Comparison of ENCODE assay signal across 1 cellular context in the genomic region with DNA sequence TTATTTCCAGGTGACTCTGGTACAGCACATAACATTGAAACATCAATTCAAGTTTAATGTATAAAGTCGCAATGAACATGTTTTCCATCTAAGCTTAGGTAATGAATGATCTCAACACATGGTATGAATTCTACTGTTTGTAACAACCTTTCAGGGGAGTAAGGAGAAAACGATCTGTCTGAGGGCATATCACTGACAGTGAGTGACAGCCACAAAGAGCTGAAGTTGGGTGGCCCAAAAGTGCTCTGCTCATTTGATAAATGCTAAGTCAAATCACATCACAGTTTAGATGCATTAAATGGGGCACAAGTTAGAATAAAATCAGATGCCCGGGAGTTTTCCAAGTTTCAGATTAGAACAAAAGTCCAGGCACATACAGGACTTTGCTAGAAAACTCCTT.
TF ChIP-seq lines count a peak whose summit lies in the region.

No MANE protein-coding gene starts in this region.

TF ChIP-seq in GM23338, 12 proteins besides CTCF, POLR2A, EP300 and RAD21:
- TF ChIP-seq, protein P1, sequence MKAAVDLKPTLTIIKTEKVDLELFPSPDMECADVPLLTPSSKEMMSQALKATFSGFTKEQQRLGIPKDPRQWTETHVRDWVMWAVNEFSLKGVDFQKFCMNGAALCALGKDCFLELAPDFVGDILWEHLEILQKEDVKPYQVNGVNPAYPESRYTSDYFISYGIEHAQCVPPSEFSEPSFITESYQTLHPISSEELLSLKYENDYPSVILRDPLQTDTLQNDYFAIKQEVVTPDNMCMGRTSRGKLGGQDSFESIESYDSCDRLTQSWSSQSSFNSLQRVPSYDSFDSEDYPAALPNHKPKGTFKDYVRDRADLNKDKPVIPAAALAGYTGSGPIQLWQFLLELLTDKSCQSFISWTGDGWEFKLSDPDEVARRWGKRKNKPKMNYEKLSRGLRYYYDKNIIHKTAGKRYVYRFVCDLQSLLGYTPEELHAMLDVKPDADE (IDR thresholded peaks at IDR 0.05): no peak
- TF ChIP-seq ZNF331 (CRISPR knock-in tag; IDR thresholded peaks at IDR 0.05; ENCODE audit: low read depth) (no peak), NANOG (IDR thresholded peaks at IDR 0.05; ENCODE audit: borderline replicate concordance) (no peak), EZH2phosphoT487 (IDR thresholded peaks at IDR 0.05; ENCODE audit: unreplicated experiment) (no peak), POLR2AphosphoS5 (IDR thresholded peaks at IDR 0.05; ENCODE audit: low read depth) (no peak), STAT1 (IDR thresholded peaks at IDR 0.05; ENCODE audit: unreplicated experiment) (no peak), JUNB (IDR thresholded peaks at IDR 0.05; ENCODE audit: unreplicated experiment) (no peak), CREB1 (CRISPR knock-in tag; IDR thresholded peaks at IDR 0.05; ENCODE audit: low read depth) (no peak)
- TF ChIP-seq, protein P2, sequence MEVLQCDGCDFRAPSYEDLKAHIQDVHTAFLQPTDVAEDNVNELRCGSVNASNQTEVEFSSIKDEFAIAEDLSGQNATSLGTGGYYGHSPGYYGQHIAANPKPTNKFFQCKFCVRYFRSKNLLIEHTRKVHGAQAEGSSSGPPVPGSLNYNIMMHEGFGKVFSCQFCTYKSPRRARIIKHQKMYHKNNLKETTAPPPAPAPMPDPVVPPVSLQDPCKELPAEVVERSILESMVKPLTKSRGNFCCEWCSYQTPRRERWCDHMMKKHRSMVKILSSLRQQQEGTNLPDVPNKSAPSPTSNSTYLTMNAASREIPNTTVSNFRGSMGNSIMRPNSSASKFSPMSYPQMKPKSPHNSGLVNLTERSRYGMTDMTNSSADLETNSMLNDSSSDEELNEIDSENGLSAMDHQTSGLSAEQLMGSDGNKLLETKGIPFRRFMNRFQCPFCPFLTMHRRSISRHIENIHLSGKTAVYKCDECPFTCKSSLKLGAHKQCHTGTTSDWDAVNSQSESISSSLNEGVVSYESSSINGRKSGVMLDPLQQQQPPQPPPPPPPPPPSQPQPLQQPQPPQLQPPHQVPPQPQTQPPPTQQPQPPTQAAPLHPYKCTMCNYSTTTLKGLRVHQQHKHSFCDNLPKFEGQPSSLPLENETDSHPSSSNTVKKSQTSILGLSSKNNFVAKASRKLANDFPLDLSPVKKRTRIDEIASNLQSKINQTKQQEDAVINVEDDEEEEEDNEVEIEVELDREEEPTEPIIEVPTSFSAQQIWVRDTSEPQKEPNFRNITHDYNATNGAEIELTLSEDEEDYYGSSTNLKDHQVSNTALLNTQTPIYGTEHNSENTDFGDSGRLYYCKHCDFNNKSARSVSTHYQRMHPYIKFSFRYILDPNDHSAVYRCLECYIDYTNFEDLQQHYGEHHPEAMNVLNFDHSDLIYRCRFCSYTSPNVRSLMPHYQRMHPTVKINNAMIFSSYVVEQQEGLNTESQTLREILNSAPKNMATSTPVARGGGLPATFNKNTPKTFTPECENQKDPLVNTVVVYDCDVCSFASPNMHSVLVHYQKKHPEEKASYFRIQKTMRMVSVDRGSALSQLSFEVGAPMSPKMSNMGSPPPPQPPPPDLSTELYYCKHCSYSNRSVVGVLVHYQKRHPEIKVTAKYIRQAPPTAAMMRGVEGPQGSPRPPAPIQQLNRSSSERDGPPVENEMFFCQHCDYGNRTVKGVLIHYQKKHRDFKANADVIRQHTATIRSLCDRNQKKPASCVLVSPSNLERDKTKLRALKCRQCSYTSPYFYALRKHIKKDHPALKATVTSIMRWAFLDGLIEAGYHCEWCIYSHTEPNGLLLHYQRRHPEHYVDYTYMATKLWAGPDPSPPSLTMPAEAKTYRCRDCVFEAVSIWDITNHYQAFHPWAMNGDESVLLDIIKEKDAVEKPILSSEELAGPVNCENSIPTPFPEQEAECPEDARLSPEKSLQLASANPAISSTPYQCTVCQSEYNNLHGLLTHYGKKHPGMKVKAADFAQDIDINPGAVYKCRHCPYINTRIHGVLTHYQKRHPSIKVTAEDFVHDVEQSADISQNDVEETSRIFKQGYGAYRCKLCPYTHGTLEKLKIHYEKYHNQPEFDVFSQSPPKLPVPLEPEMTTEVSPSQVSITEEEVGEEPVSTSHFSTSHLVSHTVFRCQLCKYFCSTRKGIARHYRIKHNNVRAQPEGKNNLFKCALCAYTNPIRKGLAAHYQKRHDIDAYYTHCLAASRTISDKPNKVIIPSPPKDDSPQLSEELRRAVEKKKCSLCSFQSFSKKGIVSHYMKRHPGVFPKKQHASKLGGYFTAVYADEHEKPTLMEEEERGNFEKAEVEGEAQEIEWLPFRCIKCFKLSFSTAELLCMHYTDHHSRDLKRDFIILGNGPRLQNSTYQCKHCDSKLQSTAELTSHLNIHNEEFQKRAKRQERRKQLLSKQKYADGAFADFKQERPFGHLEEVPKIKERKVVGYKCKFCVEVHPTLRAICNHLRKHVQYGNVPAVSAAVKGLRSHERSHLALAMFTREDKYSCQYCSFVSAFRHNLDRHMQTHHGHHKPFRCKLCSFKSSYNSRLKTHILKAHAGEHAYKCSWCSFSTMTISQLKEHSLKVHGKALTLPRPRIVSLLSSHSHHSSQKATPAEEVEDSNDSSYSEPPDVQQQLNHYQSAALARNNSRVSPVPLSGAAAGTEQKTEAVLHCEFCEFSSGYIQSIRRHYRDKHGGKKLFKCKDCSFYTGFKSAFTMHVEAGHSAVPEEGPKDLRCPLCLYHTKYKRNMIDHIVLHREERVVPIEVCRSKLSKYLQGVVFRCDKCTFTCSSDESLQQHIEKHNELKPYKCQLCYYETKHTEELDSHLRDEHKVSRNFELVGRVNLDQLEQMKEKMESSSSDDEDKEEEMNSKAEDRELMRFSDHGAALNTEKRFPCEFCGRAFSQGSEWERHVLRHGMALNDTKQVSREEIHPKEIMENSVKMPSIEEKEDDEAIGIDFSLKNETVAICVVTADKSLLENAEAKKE (CRISPR knock-in tag; IDR thresholded peaks at IDR 0.05): no peak
- TF ChIP-seq, protein P3, sequence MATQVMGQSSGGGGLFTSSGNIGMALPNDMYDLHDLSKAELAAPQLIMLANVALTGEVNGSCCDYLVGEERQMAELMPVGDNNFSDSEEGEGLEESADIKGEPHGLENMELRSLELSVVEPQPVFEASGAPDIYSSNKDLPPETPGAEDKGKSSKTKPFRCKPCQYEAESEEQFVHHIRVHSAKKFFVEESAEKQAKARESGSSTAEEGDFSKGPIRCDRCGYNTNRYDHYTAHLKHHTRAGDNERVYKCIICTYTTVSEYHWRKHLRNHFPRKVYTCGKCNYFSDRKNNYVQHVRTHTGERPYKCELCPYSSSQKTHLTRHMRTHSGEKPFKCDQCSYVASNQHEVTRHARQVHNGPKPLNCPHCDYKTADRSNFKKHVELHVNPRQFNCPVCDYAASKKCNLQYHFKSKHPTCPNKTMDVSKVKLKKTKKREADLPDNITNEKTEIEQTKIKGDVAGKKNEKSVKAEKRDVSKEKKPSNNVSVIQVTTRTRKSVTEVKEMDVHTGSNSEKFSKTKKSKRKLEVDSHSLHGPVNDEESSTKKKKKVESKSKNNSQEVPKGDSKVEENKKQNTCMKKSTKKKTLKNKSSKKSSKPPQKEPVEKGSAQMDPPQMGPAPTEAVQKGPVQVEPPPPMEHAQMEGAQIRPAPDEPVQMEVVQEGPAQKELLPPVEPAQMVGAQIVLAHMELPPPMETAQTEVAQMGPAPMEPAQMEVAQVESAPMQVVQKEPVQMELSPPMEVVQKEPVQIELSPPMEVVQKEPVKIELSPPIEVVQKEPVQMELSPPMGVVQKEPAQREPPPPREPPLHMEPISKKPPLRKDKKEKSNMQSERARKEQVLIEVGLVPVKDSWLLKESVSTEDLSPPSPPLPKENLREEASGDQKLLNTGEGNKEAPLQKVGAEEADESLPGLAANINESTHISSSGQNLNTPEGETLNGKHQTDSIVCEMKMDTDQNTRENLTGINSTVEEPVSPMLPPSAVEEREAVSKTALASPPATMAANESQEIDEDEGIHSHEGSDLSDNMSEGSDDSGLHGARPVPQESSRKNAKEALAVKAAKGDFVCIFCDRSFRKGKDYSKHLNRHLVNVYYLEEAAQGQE (IDR thresholded peaks at IDR 0.05; ENCODE audit: unreplicated experiment): no peak
